2 cellular contexts compared by ENCODE assay signal in genomic region chr5:2102821-2103776, GRCh38.
TF ChIP-seq lines count a peak whose summit lies in the region.

No MANE protein-coding gene starts in this region.

TF ChIP-seq in HepG2, 621 proteins besides CTCF, POLR2A, EP300 and RAD21:
- TF ChIP-seq SNAI1 (CRISPR knock-in tag; IDR thresholded peaks at IDR 0.05; ENCODE audit: borderline replicate concordance), result no peak
- TF ChIP-seq RXRA (CRISPR knock-in tag; IDR thresholded peaks at IDR 0.05), result no peak
- peak; percentile 87 for TF ChIP-seq CREB1 (IDR thresholded peaks at IDR 0.05)
- no peak for TF ChIP-seq CREB1 (CRISPR knock-in tag; IDR thresholded peaks at IDR 0.05)
- TF ChIP-seq HBP1 (CRISPR knock-in tag; IDR thresholded peaks at IDR 0.05; ENCODE audit: low read depth), result no peak
- TF ChIP-seq TOE1 (CRISPR knock-in tag; IDR thresholded peaks at IDR 0.05), result no peak
- no peak for TF ChIP-seq SIX4 (CRISPR knock-in tag; IDR thresholded peaks at IDR 0.05)
TF ChIP-seq in HepG2: peak in this region for 1.

TF ChIP-seq in H1, 55 proteins besides CTCF, POLR2A, EP300 and RAD21:
- TF ChIP-seq CREB1 (IDR thresholded peaks at IDR 0.05) (no peak), TAF7 (optimal IDR thresholded peaks at IDR 0.05; ENCODE audit: borderline replicate concordance, low read depth, low read length) (no peak), MAFK (IDR thresholded peaks at IDR 0.05; ENCODE audit: low read depth, low read length) (no peak), SAP30 (IDR thresholded peaks at IDR 0.05; ENCODE audit: insufficient read depth, insufficient replicate concordance, low read length) (no peak), POLR2AphosphoS5 (IDR thresholded peaks at IDR 0.05; ENCODE audit: low read depth, low read length) (no peak), BRCA1 (IDR thresholded peaks at IDR 0.05; ENCODE audit: low read depth, low read length) (no peak), SP2 (IDR thresholded peaks at IDR 0.05; ENCODE audit: low read length) (no peak), KDM1A (IDR thresholded peaks at IDR 0.05; ENCODE audit: borderline replicate concordance, low read length) (no peak), TCF12 (IDR thresholded peaks at IDR 0.05; ENCODE audit: low read depth, low read length) (no peak), KDM4A (IDR thresholded peaks at IDR 0.05; ENCODE audit: low read depth, low read length, severe bottlenecking) (no peak), GABPA (IDR thresholded peaks at IDR 0.05; ENCODE audit: borderline replicate concordance, insufficient read depth, low read length) (no peak), YY1 (IDR thresholded peaks at IDR 0.05; ENCODE audit: low read depth, low read length) (no peak), FOSL1 (IDR thresholded peaks at IDR 0.05; ENCODE audit: insufficient read depth, low read depth, low read length) (no peak), CTBP2 (IDR thresholded peaks at IDR 0.05; ENCODE audit: borderline replicate concordance, insufficient read depth, insufficient read length, low read length) (no peak), KDM5A (IDR thresholded peaks at IDR 0.05; ENCODE audit: low read length) (no peak), SIRT6 (IDR thresholded peaks at IDR 0.05; ENCODE audit: low read length) (no peak), RXRA (IDR thresholded peaks at IDR 0.05; ENCODE audit: insufficient read depth, low read depth, low read length) (no peak), TAF1 (IDR thresholded peaks at IDR 0.05; ENCODE audit: low read depth, low read length) (no peak), GTF2F1 (IDR thresholded peaks at IDR 0.05; ENCODE audit: borderline replicate concordance, low read depth, low read length) (no peak)
